ENCODE assay signal across 8 cellular contexts in genomic region chr17:35254107-35254802, GRCh38. TPM values are rescaled to one million over a fixed set of nuclear protein-coding genes. Genes with fewer than 3 reads are reported as not detected.
A peak's percentile ranks its signal among the peaks of the same experiment; 100 is the strongest.
DNase-seq lines count a peak whose midpoint lies in the region; ATAC-seq and TF ChIP-seq lines count a peak whose summit lies in the region.

No MANE protein-coding gene starts in this region.

- H3K4me3 ChIP-seq in dorsolateral prefrontal cortex (peak overlapping the region in 1 of 59 donors; percentile 12), muscle layer of duodenum (ENCODE audit: low read depth in 1 of 2, low read length in 2 of 2) (no peak overlapping the region)

- no peak for ATAC-seq in GM21717 (IDR thresholded peaks at IDR 0.05; ENCODE audit: unreplicated experiment)
- ATAC-seq in GM18861 (IDR thresholded peaks at IDR 0.05; ENCODE audit: unreplicated experiment), result no peak

- H3K27me3 ChIP-seq in dorsolateral prefrontal cortex, result no peaks in the 10 kb centered on the region
- no peaks in the 10 kb centered on the region for H3K27me3 ChIP-seq in muscle layer of duodenum (ENCODE audit: low read depth, low read length)

- intact Hi-C loops in dorsolateral prefrontal cortex (cut with DNase I), result no loop called here

- H3K36me3 ChIP-seq in muscle layer of duodenum (ENCODE audit: control insufficient read depth in 1 of 2, insufficient read depth in 2 of 2, low read length in 2 of 2), result no peaks in the 10 kb centered on the region

- DNase-seq in AG09319 (ENCODE audit: extremely low read depth, low read depth) (peak; percentile 92), NCI-H2196 (lab: John Stamatoyannopoulos, UW; ENCODE audit: unreplicated experiment) (peak; percentile 22), dorsolateral prefrontal cortex (peak in 2 of 10 donors; percentile 8 to 35), NCI-H1048 (lab: John Stamatoyannopoulos, UW) (no peak), OCI-M2 (lab: John Stamatoyannopoulos, UW; ENCODE audit: unreplicated experiment) (no peak)

- TF ChIP-seq CTCF in AG09319 (IDR thresholded peaks at IDR 0.05; ENCODE audit: low read depth, low read length) (no peak), dorsolateral prefrontal cortex (IDR thresholded peaks at IDR 0.05 in 54 of 56, conservative IDR thresholded peaks at IDR 0.05 in 2 of 56; ENCODE audit: low read depth in 1 of 56, partially characterized antibody in 56 of 56) (peak in 1 of 56 donors; percentile 11)

- H3K9me3 ChIP-seq in muscle layer of duodenum (ENCODE audit: control insufficient read depth in 1 of 2, low read length in 2 of 2), result no peaks in the 10 kb centered on the region

- H3K4me1 ChIP-seq in muscle layer of duodenum (ENCODE audit: control insufficient read depth in 1 of 2, insufficient read depth in 2 of 2, low read length in 2 of 2), result peaks cover 10 to 24% of the 10 kb centered on the region in 2 donors

- peak overlapping the region in 33 of 59 donors; percentile 2 to 75 (median 41) for H3K27ac ChIP-seq in dorsolateral prefrontal cortex
- peak overlapping the region; percentile 59 for H3K27ac ChIP-seq in muscle layer of duodenum (ENCODE audit: low read length)

RNA-seq across cellular contexts. Expression of gene SLFN5, which starts 11.4 kb away (rescaled TPM):
- total RNA-seq in dorsolateral prefrontal cortex, result 10 to 100 TPM in 64 of 120 experiments, 1 to 10 TPM in 56; 3.2 to 21.5 (median 10.2) TPM

Comparison
In these comparisons a context has a peak if more than half of its experiments do, and no peak if none do; other contexts are left out.
1. DNase-seq: peak in AG09319 (single experiment) and NCI-H2196 (single experiment); none in NCI-H1048 (single experiment) and OCI-M2 (single experiment).